ENCODE assay signal across 11 cellular contexts in genomic region chr2:31688282-31688681, GRCh38.
DNase-seq lines count a peak whose midpoint lies in the region; ATAC-seq, FAIRE-seq and TF ChIP-seq lines count a peak whose summit lies in the region.
"Had no signal": no experiment of that assay in that cellular context is flagged by ENCODE, and none has a peak within 500 bp of the region (broad histone marks: within the 10 kb centered on the region; RNA-seq: fewer than 3 reads in every experiment).

No MANE protein-coding gene starts in this region.

- no peaks in the 10 kb centered on the region for H3K9me3 ChIP-seq in osteoblast (ENCODE audit: low read depth, low read length)

- ATAC-seq in HG03432 (IDR thresholded peaks at IDR 0.05; ENCODE audit: unreplicated experiment) = no peak
- ATAC-seq: activated T-helper 17 cell treated with anti-CD3 and anti-CD28 coated beads, Interleukin-2, amount 50 U/mL, for 72 hours had no signal

- no peak overlapping the region for H3K4me2 ChIP-seq in osteoblast (ENCODE audit: insufficient read depth, low read length)
- H3K4me2 ChIP-seq: BLaER1 treated with 17β-estradiol and CSF1 and Interleukin-3, amounts not matched to agents 10 nM and 100 nM had no signal

- H3K27me3 ChIP-seq in bronchial epithelial cell (ENCODE audit: control insufficient read depth, insufficient read depth, low read length) (no peaks in the 10 kb centered on the region), osteoblast (ENCODE audit: insufficient read depth, low read length) (no peaks in the 10 kb centered on the region)
- H3K27me3 ChIP-seq: BLaER1 treated with 17β-estradiol and CSF1 and Interleukin-3, amounts not matched to agents 10 nM and 100 nM; SJSA1 had no signal

- H3K36me3 ChIP-seq in bronchial epithelial cell (ENCODE audit: control insufficient read depth, insufficient read depth, low read length) = no peaks in the 10 kb centered on the region
- no peaks in the 10 kb centered on the region for H3K36me3 ChIP-seq in osteoblast (ENCODE audit: insufficient read depth, low read length)
- H3K36me3 ChIP-seq: SJSA1 had no signal

- TF ChIP-seq CTCF in LNCaP clone FGC (IDR thresholded peaks at IDR 0.05; ENCODE audit: control insufficient read depth, extremely low read depth, insufficient read depth) (peak; percentile 34; the same call in 1 of the 2 replicates), bronchial epithelial cell (IDR thresholded peaks at IDR 0.05; ENCODE audit: insufficient read depth, low read length, severe bottlenecking) (peak; percentile 35), osteoblast (IDR thresholded peaks at IDR 0.05; ENCODE audit: extremely low read depth, low read depth, low read length) (peak; percentile 40)

- no peaks in the 10 kb centered on the region for H3K4me1 ChIP-seq in osteoblast (ENCODE audit: insufficient read depth, low read length)
- H3K4me1 ChIP-seq: BLaER1 treated with 17β-estradiol and CSF1 and Interleukin-3, amounts not matched to agents 10 nM and 100 nM; SJSA1 had no signal

- no peak overlapping the region for H3K27ac ChIP-seq in osteoblast (ENCODE audit: low read depth, low read length)
- H3K27ac ChIP-seq: BLaER1 treated with 17β-estradiol and CSF1 and Interleukin-3, amounts not matched to agents 10 nM and 100 nM; SJSA1 had no signal

- H3K79me2 ChIP-seq in osteoblast (ENCODE audit: insufficient read depth, low read length) = no peaks in the 10 kb centered on the region

- H4K20me1 ChIP-seq in osteoblast (ENCODE audit: insufficient read depth, low read length) = no peaks in the 10 kb centered on the region
- H4K20me1 ChIP-seq: BLaER1 treated with 17β-estradiol and CSF1 and Interleukin-3, amounts not matched to agents 10 nM and 100 nM had no signal

- FAIRE-seq in bronchial epithelial cell (lab: Jason Lieb, UNC) = no peak

- no peak overlapping the region for H3K4me3 ChIP-seq in LNCaP clone FGC (ENCODE audit: low read depth, low read length)
- H3K4me3 ChIP-seq in bronchial epithelial cell (ENCODE audit: low read depth, low read length) = no peak overlapping the region
- no peak overlapping the region for H3K4me3 ChIP-seq in osteoblast (ENCODE audit: insufficient read depth, low read length)
- H3K4me3 ChIP-seq: BLaER1 treated with 17β-estradiol and CSF1 and Interleukin-3, amounts not matched to agents 10 nM and 100 nM; SJSA1 had no signal

- DNase-seq in NOMO-1 treated with DMSO at 0.1 percent for 48 hours (lab: John Stamatoyannopoulos, UW; ENCODE audit: unreplicated experiment) = peak; percentile 2
- no peak for DNase-seq in NOMO-1 (lab: John Stamatoyannopoulos, UW; ENCODE audit: unreplicated experiment in 2 of 2)
- no peak for DNase-seq in LNCaP clone FGC (ENCODE audit: low read depth)
- no peak for DNase-seq in bronchial epithelial cell (ENCODE audit: low read depth)
- DNase-seq in osteoblast (ENCODE audit: insufficient read length, low spot score, missing footprints) = no peak
- DNase-seq in activated gamma-delta T cell treated with Interleukin-2 at 50 U/mL for 16 hours = no peak
- DNase-seq in iPS-NIHi7 (ENCODE audit: extremely low spot score) = no peak

- no peak overlapping the region for H2AFZ ChIP-seq in osteoblast (ENCODE audit: low read length)
